Comparison of ENCODE assay signal across 14 cellular contexts in genomic region chr1:186842547-186842946, GRCh38. TPM values are rescaled to one million over a fixed set of nuclear protein-coding genes. Genes with fewer than 3 reads are reported as not detected.
"Had no signal": no experiment of that assay in that cellular context is flagged by ENCODE, and none has a peak within 500 bp of the region (broad histone marks: within the 10 kb centered on the region; RNA-seq: fewer than 3 reads in every experiment).

No MANE protein-coding gene starts in this region.

- H3K9me3 ChIP-seq: gastrocnemius medialis, heart right ventricle, thoracic aorta had no signal

- H3K27me3 Mint-ChIP-seq: activated naive CD8-positive, alpha-beta T cell treated with anti-CD3 and anti-CD28 coated beads, Interleukin-2, amount 50 U/mL, for 24 hours; effector memory CD8-positive, alpha-beta T cell; stimulated activated naive CD8-positive, alpha-beta T cell treated with anti-CD3 and anti-CD28 coated beads, Interleukin-15, Interleukin-2, amounts not matched to agents 100 ng/mL and 50 ng/mL, for 24 hours had no signal

- H3K27me3 ChIP-seq: gastrocnemius medialis, heart right ventricle had no signal

- H3K9me3 Mint-ChIP-seq: activated CD4-positive, alpha-beta T cell treated with anti-CD3 and anti-CD28 coated beads, Interleukin-2, amount 10 ng/mL, durations not matched to agents 7 days and 5 days; activated naive CD8-positive, alpha-beta T cell treated with anti-CD3 and anti-CD28 coated beads, Interleukin-2, amount 50 U/mL, for 24 hours; naive thymus-derived CD4-positive, alpha-beta T cell; stimulated activated naive CD8-positive, alpha-beta T cell treated with anti-CD3 and anti-CD28 coated beads, Interleukin-15, Interleukin-2, amounts not matched to agents 100 ng/mL and 50 ng/mL, for 24 hours; T-helper 2 cell treated with Interferon-gamma antibody and Interleukin-4, amounts not matched to agents 5 μg/mL and 100 μg/mL, for 36 hours had no signal

- H3K36me3 Mint-ChIP-seq: naive thymus-derived CD4-positive, alpha-beta T cell had no signal

- H3K4me1 Mint-ChIP-seq: activated CD4-positive, alpha-beta T cell treated with anti-CD3 and anti-CD28 coated beads, Interleukin-2, amount 10 ng/mL, durations not matched to agents 7 days and 5 days; activated naive CD8-positive, alpha-beta T cell treated with anti-CD3 and anti-CD28 coated beads, Interleukin-2, amount 50 U/mL, for 24 hours had no signal

- H3K4me1 ChIP-seq: gastrocnemius medialis had no signal

- DNase-seq: activated CD4-positive, alpha-beta T cell treated with anti-CD3 and anti-CD28 coated beads, Interleukin-2, amount 10 ng/mL, durations not matched to agents 7 days and 5 days; activated naive CD4-positive, alpha-beta T cell treated with Interleukin-2 at 50 U/mL for 16 hours; activated naive CD8-positive, alpha-beta T cell treated with anti-CD3 and anti-CD28 coated beads, Interleukin-2, amount 50 U/mL, for 24 hours; aorta; dermis blood vessel endothelial cell; effector memory CD8-positive, alpha-beta T cell; gastrocnemius medialis; heart right ventricle; naive thymus-derived CD4-positive, alpha-beta T cell; retina had no signal

- H3K4me3 Mint-ChIP-seq: activated CD4-positive, alpha-beta T cell treated with anti-CD3 and anti-CD28 coated beads, Interleukin-2, amount 10 ng/mL, durations not matched to agents 7 days and 5 days; activated naive CD8-positive, alpha-beta T cell treated with anti-CD3 and anti-CD28 coated beads, Interleukin-2, amount 50 U/mL, for 24 hours; effector memory CD8-positive, alpha-beta T cell; naive thymus-derived CD4-positive, alpha-beta T cell; stimulated activated naive CD8-positive, alpha-beta T cell treated with anti-CD3 and anti-CD28 coated beads, Interleukin-15, Interleukin-2, amounts not matched to agents 100 ng/mL and 50 ng/mL, for 24 hours; T-helper 2 cell treated with Interferon-gamma antibody and Interleukin-4, amounts not matched to agents 5 μg/mL and 100 μg/mL, for 36 hours had no signal

- H3K27ac Mint-ChIP-seq: activated CD4-positive, alpha-beta T cell treated with anti-CD3 and anti-CD28 coated beads, Interleukin-2, amount 10 ng/mL, durations not matched to agents 7 days and 5 days; activated naive CD8-positive, alpha-beta T cell treated with anti-CD3 and anti-CD28 coated beads, Interleukin-2, amount 50 U/mL, for 24 hours; effector memory CD8-positive, alpha-beta T cell; naive thymus-derived CD4-positive, alpha-beta T cell; stimulated activated naive CD8-positive, alpha-beta T cell treated with anti-CD3 and anti-CD28 coated beads, Interleukin-15, Interleukin-2, amounts not matched to agents 100 ng/mL and 50 ng/mL, for 24 hours; T-helper 2 cell treated with Interferon-gamma antibody and Interleukin-4, amounts not matched to agents 5 μg/mL and 100 μg/mL, for 36 hours had no signal

- H3K4me3 ChIP-seq: gastrocnemius medialis, heart right ventricle, skin epidermis, thoracic aorta had no signal

- H3K27ac ChIP-seq: gastrocnemius medialis, heart right ventricle, thoracic aorta had no signal

- H3K36me3 ChIP-seq: gastrocnemius medialis, heart right ventricle, thoracic aorta had no signal

RNA-seq across cellular contexts. Expression of gene PLA2G4A, which starts 13.8 kb away (rescaled TPM):
- total RNA-seq: activated CD4-positive, alpha-beta T cell treated with anti-CD3 and anti-CD28 coated beads, Interleukin-2, amount 10 ng/mL, durations not matched to agents 7 days and 5 days had no signal
- polyA plus RNA-seq: naive thymus-derived CD4-positive, alpha-beta T cell had no signal
